Comparison of ENCODE assay signal across 27 cellular contexts in genomic region chr1:156901966-156902922, GRCh38. TPM values are rescaled to one million over a fixed set of nuclear protein-coding genes. Genes with fewer than 3 reads are reported as not detected.
DNase-seq lines count a peak whose midpoint lies in the region; ATAC-seq and TF ChIP-seq lines count a peak whose summit lies in the region.
"Had no signal": no experiment of that assay in that cellular context is flagged by ENCODE, and none has a peak within 500 bp of the region (broad histone marks: within the 10 kb centered on the region; RNA-seq: fewer than 3 reads in every experiment).

No MANE protein-coding gene starts in this region.

- peaks cover 0 to 27% (median 11%) of the 10 kb centered on the region in 9 donors for H3K36me3 ChIP-seq in heart left ventricle
- H3K36me3 ChIP-seq: HAP-1, MG63, sigmoid colon had no signal

- no peak for TF ChIP-seq POLR2A in heart left ventricle (IDR thresholded peaks at IDR 0.05)

- H3K9me3 ChIP-seq in heart left ventricle: no peaks in the 10 kb centered on the region
- H3K9me3 ChIP-seq: HAP-1, MG63, sigmoid colon had no signal

- WGBS in heart left ventricle, 4 donors: 53 to 62% (median 61%) methylated on average over 22 to 23 of the region's 23 CpGs

- H3K27ac Mint-ChIP-seq in mesothelial cell of epicardium: peak overlapping the region; percentile 34
- H3K27ac Mint-ChIP-seq in type B pancreatic cell: peak overlapping the region; percentile 66
- H3K27ac Mint-ChIP-seq: activated T-helper 2 cell treated with anti-CD3 and anti-CD28 coated beads, Interferon-gamma antibody, Interleukin-2, Interleukin-4, amounts not matched to agents 10 μg/mL and 5 μg/mL and 100 μg/mL, durations not matched to agents 14 hours and 24 hours and 36 hours; T-helper 2 cell treated with Interferon-gamma antibody and Interleukin-4, amounts not matched to agents 5 μg/mL and 100 μg/mL, for 36 hours had no signal

- no peaks in the 10 kb centered on the region for H3K36me3 Mint-ChIP-seq in mesothelial cell of epicardium
- H3K36me3 Mint-ChIP-seq in type B pancreatic cell: no peaks in the 10 kb centered on the region
- H3K36me3 Mint-ChIP-seq: CD14-positive monocyte, naive B cell had no signal

- H3K9me3 Mint-ChIP-seq in mesothelial cell of epicardium (no peaks in the 10 kb centered on the region), type B pancreatic cell (no peaks in the 10 kb centered on the region)
- H3K9me3 Mint-ChIP-seq: activated T-helper 2 cell treated with anti-CD3 and anti-CD28 coated beads, Interferon-gamma antibody, Interleukin-2, Interleukin-4, amounts not matched to agents 10 μg/mL and 5 μg/mL and 100 μg/mL, durations not matched to agents 14 hours and 24 hours and 36 hours; naive B cell; T-helper 2 cell treated with Interferon-gamma antibody and Interleukin-4, amounts not matched to agents 5 μg/mL and 100 μg/mL, for 36 hours had no signal

- H3K4me3 ChIP-seq in heart left ventricle (no peak overlapping the region), choroid plexus epithelial cell (ENCODE audit: low read depth, low read length) (no peak overlapping the region)
- H3K4me3 ChIP-seq: HAP-1, MG63, sigmoid colon had no signal

- peaks cover 3 to 92% (median 67%) of the 10 kb centered on the region in 12 donors for H3K4me1 ChIP-seq in heart left ventricle
- H3K4me1 ChIP-seq: HAP-1 had no signal

- H3K27ac ChIP-seq in heart left ventricle: peak overlapping the region in 8 of 12 donors; percentile 16 to 51 (median 33)
- H3K27ac ChIP-seq: parathyroid adenoma, VCaP had no signal

- intact Hi-C loops in heart left ventricle (cut with DNase I): no loop called here
- intact Hi-C loops in left cardiac atrium (cut with DNase I): no loop called here

- H3K27me3 Mint-ChIP-seq in mesothelial cell of epicardium (ENCODE audit: low read depth) (no peaks in the 10 kb centered on the region), type B pancreatic cell (peaks cover 44% of the 10 kb centered on the region)

- ATAC-seq in heart left ventricle (peak in 1 of 4 donors; percentile 12), left cardiac atrium (no peak)
- ATAC-seq: SK-N-SH treated with all-trans-retinoic acid at 6 μM for 48 hours had no signal

- DNase-seq in heart left ventricle: peak in 1 of 5 donors; percentile 45
- no peak for DNase-seq in left cardiac atrium
- peak; percentile 23 for DNase-seq in choroid plexus epithelial cell (ENCODE audit: low read depth)
- DNase-seq in mesothelial cell of epicardium (ENCODE audit: low spot score in 2 of 2, unreplicated experiment in 2 of 2): no peak
- no peak for DNase-seq in type B pancreatic cell (ENCODE audit: extremely low spot score, unreplicated experiment)
- DNase-seq in NCI-H1930 (lab: John Stamatoyannopoulos, UW): no peak
- no peak for DNase-seq in T-helper 1 cell
- no peak for DNase-seq in NCI-H146 treated with DMSO at 0.1 percent for 48 hours (lab: John Stamatoyannopoulos, UW; ENCODE audit: unreplicated experiment)
- DNase-seq: activated CD4-positive, alpha-beta T cell treated with anti-CD3 and anti-CD28 coated beads, Interleukin-2, amount 50 U/mL, for 1 hour; caudate nucleus; MG63; naive B cell; NCI-H1436; NCI-H2171 treated with DMSO at 0.1 percent for 48 hours; NCI-H526 treated with DMSO at 0.1 percent for 48 hours; RPMI8226; sigmoid colon had no signal

- H3K4me1 Mint-ChIP-seq in mesothelial cell of epicardium (peaks cover 23% of the 10 kb centered on the region), type B pancreatic cell (ENCODE audit: unreplicated experiment) (peaks cover 43% of the 10 kb centered on the region)

- H3K4me3 Mint-ChIP-seq in mesothelial cell of epicardium (no peak overlapping the region), type B pancreatic cell (peak overlapping the region; percentile 71)
- H3K4me3 Mint-ChIP-seq: CD14-positive monocyte; naive B cell; T-helper 2 cell treated with Interferon-gamma antibody and Interleukin-4, amounts not matched to agents 5 μg/mL and 100 μg/mL, for 36 hours had no signal

- H3K27me3 ChIP-seq in heart left ventricle: peaks cover 0 to 1% (median 0%) of the 10 kb centered on the region in 9 donors
- H3K27me3 ChIP-seq: MG63 had no signal

- no peak for TF ChIP-seq CTCF in heart left ventricle (IDR thresholded peaks at IDR 0.05)
- no peak for TF ChIP-seq CTCF in choroid plexus epithelial cell (conservative IDR thresholded peaks at IDR 0.05; ENCODE audit: low read depth, low read length)
- no peak for TF ChIP-seq CTCF in mesothelial cell of epicardium (IDR thresholded peaks at IDR 0.05; ENCODE audit: unreplicated experiment)
- no peak for TF ChIP-seq CTCF in type B pancreatic cell (conservative IDR thresholded peaks at IDR 0.05)

RNA-seq across cellular contexts. Expression of gene PEAR1, which starts 8.7 kb away (rescaled TPM):
- 10 to 100 TPM in 2 of 9 donors, 1 to 10 TPM in 7; 4.1 to 14.7 (median 7.5) TPM for total RNA-seq in heart left ventricle
- 1 to 10 TPM; 7.1 TPM for polyA plus RNA-seq in heart left ventricle
- 10 to 100 TPM in 1 of 2 donors, 1 to 10 TPM in 1; 7.2 to 10.4 TPM for total RNA-seq in left cardiac atrium
- total RNA-seq in mesothelial cell of epicardium: 13.8 to 16.1 TPM (median 15.7 TPM) in 3 replicates
- 0.14 and 11.7 TPM in 2 replicates for total RNA-seq in type B pancreatic cell (ENCODE audit: low replicate concordance)
- polyA plus RNA-seq: CD14-positive monocyte had no signal

RNA-seq across cellular contexts. Expression of gene LRRC71, which starts 18.2 kb away (rescaled TPM):
- total RNA-seq in heart left ventricle: under 1 TPM in 1 of 9 donors, not detected in 8; 0.27 TPM
- under 1 TPM; 0.06 to 0.42 TPM for polyA plus RNA-seq in heart left ventricle
- not detected for total RNA-seq in left cardiac atrium
- 0.11 to 0.34 TPM (median 0.13 TPM) in 3 replicates for total RNA-seq in mesothelial cell of epicardium
- total RNA-seq in type B pancreatic cell (ENCODE audit: low replicate concordance): 0.58 TPM in 1 of 2 replicates, not detected in the other
- total RNA-seq: activated T-helper 2 cell treated with anti-CD3 and anti-CD28 coated beads, Interferon-gamma antibody, Interleukin-2, Interleukin-4, amounts not matched to agents 10 μg/mL and 5 μg/mL and 100 μg/mL, durations not matched to agents 14 hours and 24 hours and 36 hours; epithelial cell of proximal tubule; frontal cortex; sigmoid colon had no signal
- polyA plus RNA-seq: CD14-positive monocyte had no signal

RNA-seq across cellular contexts. Expression of gene NTRK1, which starts 41.6 kb away (rescaled TPM):
- total RNA-seq in heart left ventricle (1 to 10 TPM in 5 of 9 donors, under 1 TPM in 4; 0.22 to 1.6 (median 1.1) TPM), left cardiac atrium (1 to 10 TPM; 2.1 to 2.5 TPM), mesothelial cell of epicardium (1.2 to 1.3 TPM (median 1.3 TPM) in 3 replicates), type B pancreatic cell (ENCODE audit: low replicate concordance) (0.12 and 6.6 TPM in 2 replicates)
- 1 to 10 TPM in 1 of 2 donors, under 1 TPM in 1; 0.30 to 1.4 TPM for polyA plus RNA-seq in heart left ventricle
- total RNA-seq: epithelial cell of proximal tubule had no signal
- polyA plus RNA-seq: CD14-positive monocyte had no signal

RNA-seq across cellular contexts. Expression of gene INSRR, which starts 43.3 kb away (rescaled TPM):
- under 1 TPM in 7 of 9 donors, not detected in 2; 0.07 to 0.35 (median 0.11) TPM for total RNA-seq in heart left ventricle
- under 1 TPM in 1 of 2 donors, not detected in 1; 0.42 TPM for polyA plus RNA-seq in heart left ventricle
- under 1 TPM; 0.05 to 0.12 TPM for total RNA-seq in left cardiac atrium
- total RNA-seq in mesothelial cell of epicardium: 0.45 to 0.66 TPM (median 0.51 TPM) in 3 replicates
- total RNA-seq in type B pancreatic cell (ENCODE audit: low replicate concordance): 1.7 TPM in 1 of 2 replicates, not detected in the other
- total RNA-seq: epithelial cell of proximal tubule, sigmoid colon, subcutaneous adipose tissue had no signal
- polyA plus RNA-seq: CD14-positive monocyte had no signal
